In genomic region chr17:30477083-30477757, GRCh38 we compare ENCODE assay signal across 1 cellular context.
TF ChIP-seq lines count a peak whose summit lies in the region.

GOSR1 (plus strand) TSS chr17:30477408; CDS start chr17:30477434, 26 bp downstream.

TF ChIP-seq in HEK293, 187 proteins besides CTCF, POLR2A, EP300 and RAD21 (continued from another document):
- TF ChIP-seq ZNF362 (tag by site-specific recombination; IDR thresholded peaks at IDR 0.05) = peak; percentile 96
- TF ChIP-seq ZNF747 (tag by site-specific recombination; IDR thresholded peaks at IDR 0.05) = no peak
- TF ChIP-seq ZBTB11 (tag by site-specific recombination; conservative IDR thresholded peaks at IDR 0.05; ENCODE audit: low read depth) = peak; percentile 98
- peak; percentile 89 for TF ChIP-seq ZNF223 (tag by site-specific recombination; IDR thresholded peaks at IDR 0.05)
- TF ChIP-seq ZNF521 (tag by site-specific recombination; IDR thresholded peaks at IDR 0.05) = no peak
- TF ChIP-seq MEIS1 (CRISPR knock-in tag; IDR thresholded peaks at IDR 0.05; ENCODE audit: borderline replicate concordance) = no peak
- no peak for TF ChIP-seq WT1 (tag by site-specific recombination; IDR thresholded peaks at IDR 0.05)
- 0 out of 2 replicates have a peak, but pooled peaks have one; percentile 9 for TF ChIP-seq PRDM4 (tag by site-specific recombination; IDR thresholded peaks at IDR 0.05)
- TF ChIP-seq MZF1 (tag by site-specific recombination; IDR thresholded peaks at IDR 0.05; ENCODE audit: borderline replicate concordance) = peak; percentile 82
- TF ChIP-seq ZNF639 (tag by site-specific recombination; IDR thresholded peaks at IDR 0.05) = peak; percentile 92
- TF ChIP-seq SALL2 (tag by site-specific recombination; IDR thresholded peaks at IDR 0.05; ENCODE audit: borderline replicate concordance) = no peak
- peak; percentile 70 for TF ChIP-seq ZNF335 (tag by site-specific recombination; conservative IDR thresholded peaks at IDR 0.05)
- TF ChIP-seq ZNF777 (tag by site-specific recombination; IDR thresholded peaks at IDR 0.05; ENCODE audit: borderline replicate concordance) = peak; percentile 48; the same call in 1 of the 2 replicates
- TF ChIP-seq ZNF660 (tag by site-specific recombination; IDR thresholded peaks at IDR 0.05) = peak; percentile 94
- TF ChIP-seq ZFP3 (tag by site-specific recombination; IDR thresholded peaks at IDR 0.05; ENCODE audit: low read depth) = no peak
- no peak for TF ChIP-seq ZNF776 (tag by site-specific recombination; IDR thresholded peaks at IDR 0.05; ENCODE audit: borderline replicate concordance)
- no peak; the same call in 1 of the 2 replicates for TF ChIP-seq ZNF768 (tag by site-specific recombination; IDR thresholded peaks at IDR 0.05)
- no peak for TF ChIP-seq SCRT2 (tag by site-specific recombination; IDR thresholded peaks at IDR 0.05)
- no peak for TF ChIP-seq ZNF48 (tag by site-specific recombination; IDR thresholded peaks at IDR 0.05)
- TF ChIP-seq ZNF658 (tag by site-specific recombination; IDR thresholded peaks at IDR 0.05) = no peak
- peak; percentile 36; the same call in 1 of the 2 replicates for TF ChIP-seq ZSCAN23 (tag by site-specific recombination; IDR thresholded peaks at IDR 0.05)
- TF ChIP-seq ZNF624 (tag by site-specific recombination; IDR thresholded peaks at IDR 0.05) = no peak
- peak; percentile 80 for TF ChIP-seq ZNF324 (tag by site-specific recombination; IDR thresholded peaks at IDR 0.05)
- peak; percentile 61 for TF ChIP-seq ZNF654 (tag by site-specific recombination; IDR thresholded peaks at IDR 0.05; ENCODE audit: low read depth)
- no peak for TF ChIP-seq HIC1 (tag by site-specific recombination; IDR thresholded peaks at IDR 0.05)
- peak; percentile 87; the same call in 1 of the 2 replicates for TF ChIP-seq REPIN1 (tag by site-specific recombination; IDR thresholded peaks at IDR 0.05; ENCODE audit: low read depth)
- no peak for TF ChIP-seq ZNF157 (tag by site-specific recombination; IDR thresholded peaks at IDR 0.05)
- 0 out of 2 replicates have a peak, but pooled peaks have one; percentile 24 for TF ChIP-seq ZNF146 (tag by site-specific recombination; IDR thresholded peaks at IDR 0.05)
- no peak for TF ChIP-seq ZNF350 (tag by site-specific recombination; IDR thresholded peaks at IDR 0.05)
- no peak for TF ChIP-seq ZNF404 (tag by site-specific recombination; IDR thresholded peaks at IDR 0.05)
- peak; percentile 86 for TF ChIP-seq ZBTB10 (tag by site-specific recombination; IDR thresholded peaks at IDR 0.05)
- TF ChIP-seq KLF7 (tag by site-specific recombination; IDR thresholded peaks at IDR 0.05; ENCODE audit: borderline replicate concordance) = peak; percentile 43; the same call in 1 of the 2 replicates
- no peak for TF ChIP-seq GLIS2 (tag by site-specific recombination; IDR thresholded peaks at IDR 0.05)
- peak; percentile 95 for TF ChIP-seq ZNF629 (tag by site-specific recombination; IDR thresholded peaks at IDR 0.05)
- peak; percentile 81; the same call in 1 of the 2 replicates for TF ChIP-seq ZNF561 (tag by site-specific recombination; IDR thresholded peaks at IDR 0.05; ENCODE audit: borderline replicate concordance)
- 0 out of 2 replicates have a peak, but pooled peaks have one; percentile 35 for TF ChIP-seq ZNF18 (tag by site-specific recombination; IDR thresholded peaks at IDR 0.05)
